ENCODE assay signal across 1 cellular context in the genomic region with DNA sequence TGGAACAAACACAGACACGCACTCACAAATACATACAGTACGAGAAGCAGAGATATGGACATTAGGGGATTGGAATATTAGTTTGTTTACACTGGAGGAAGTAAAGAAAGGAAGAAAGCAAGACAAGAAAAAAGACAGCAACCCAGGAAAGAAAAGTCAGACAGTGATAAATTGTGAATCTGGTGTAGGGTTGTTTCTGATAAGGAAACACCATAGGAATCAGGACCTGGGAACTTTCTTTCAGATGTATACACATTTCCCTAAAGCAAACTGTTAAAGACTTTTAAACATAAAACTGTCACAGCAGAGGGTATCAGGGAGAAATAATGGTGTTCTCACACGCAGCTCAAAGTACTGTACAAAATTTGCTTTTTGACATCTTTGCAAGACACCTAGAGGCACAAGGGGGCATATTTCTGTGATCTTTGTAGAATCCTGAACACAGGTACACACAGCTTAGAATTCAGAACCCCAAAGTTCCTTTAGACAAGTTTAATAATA.
TF ChIP-seq lines count a peak whose summit lies in the region.

No MANE protein-coding gene starts in this region.

TF ChIP-seq in SK-N-SH treated with all-trans-retinoic acid at 6 μM for 48 hours, 23 proteins besides CTCF, POLR2A, EP300 and RAD21 (continued from another document):
- TF ChIP-seq, protein P1, sequence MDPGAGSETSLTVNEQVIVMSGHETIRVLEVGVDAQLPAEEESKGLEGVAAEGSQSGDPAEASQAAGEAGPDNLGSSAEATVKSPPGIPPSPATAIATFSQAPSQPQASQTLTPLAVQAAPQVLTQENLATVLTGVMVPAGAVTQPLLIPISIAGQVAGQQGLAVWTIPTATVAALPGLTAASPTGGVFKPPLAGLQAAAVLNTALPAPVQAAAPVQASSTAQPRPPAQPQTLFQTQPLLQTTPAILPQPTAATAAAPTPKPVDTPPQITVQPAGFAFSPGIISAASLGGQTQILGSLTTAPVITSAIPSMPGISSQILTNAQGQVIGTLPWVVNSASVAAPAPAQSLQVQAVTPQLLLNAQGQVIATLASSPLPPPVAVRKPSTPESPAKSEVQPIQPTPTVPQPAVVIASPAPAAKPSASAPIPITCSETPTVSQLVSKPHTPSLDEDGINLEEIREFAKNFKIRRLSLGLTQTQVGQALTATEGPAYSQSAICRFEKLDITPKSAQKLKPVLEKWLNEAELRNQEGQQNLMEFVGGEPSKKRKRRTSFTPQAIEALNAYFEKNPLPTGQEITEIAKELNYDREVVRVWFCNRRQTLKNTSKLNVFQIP (CRISPR knock-in tag; IDR thresholded peaks at IDR 0.05; ENCODE audit: borderline replicate concordance, low read depth), result no peak
- no peak for TF ChIP-seq OSR1 (CRISPR knock-in tag; IDR thresholded peaks at IDR 0.05)
- no peak for TF ChIP-seq ZC3H10 (CRISPR knock-in tag; IDR thresholded peaks at IDR 0.05)
- no peak for TF ChIP-seq CSDC2 (CRISPR knock-in tag; IDR thresholded peaks at IDR 0.05)
- TF ChIP-seq ARNTL (CRISPR knock-in tag; IDR thresholded peaks at IDR 0.05; ENCODE audit: borderline replicate concordance, low read depth), result no peak
